Comparison of ENCODE assay signal across 2 cellular contexts in the genomic region with DNA sequence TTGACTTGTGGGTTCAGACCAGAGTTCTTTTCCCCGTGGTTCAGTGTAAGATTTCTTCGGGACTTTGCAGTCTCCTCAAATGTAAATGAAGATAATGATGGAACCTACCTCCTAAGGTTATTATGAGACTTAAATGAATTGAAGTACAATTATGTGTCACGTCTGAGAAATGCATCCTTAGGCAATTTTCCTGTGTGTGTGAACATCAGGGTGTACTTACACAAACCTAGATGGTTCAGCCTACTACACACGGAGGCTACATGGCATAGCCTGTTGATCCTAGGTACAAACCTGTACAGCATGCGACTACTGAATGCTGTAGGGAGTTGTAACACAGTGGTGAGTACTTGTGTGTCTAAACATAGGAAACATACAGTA.
TF ChIP-seq lines count a peak whose summit lies in the region.

No MANE protein-coding gene starts in this region.

TF ChIP-seq in GM23338, 12 proteins besides CTCF, POLR2A, EP300 and RAD21 (continued from another document):
- TF ChIP-seq REST (IDR thresholded peaks at IDR 0.05; ENCODE audit: unreplicated experiment) (no peak), EZH2phosphoT487 (IDR thresholded peaks at IDR 0.05; ENCODE audit: unreplicated experiment) (no peak), ETS1 (IDR thresholded peaks at IDR 0.05) (no peak), JUNB (IDR thresholded peaks at IDR 0.05; ENCODE audit: unreplicated experiment) (no peak), STAT1 (IDR thresholded peaks at IDR 0.05; ENCODE audit: unreplicated experiment) (no peak), POLR2AphosphoS5 (IDR thresholded peaks at IDR 0.05; ENCODE audit: low read depth) (no peak), NANOG (IDR thresholded peaks at IDR 0.05; ENCODE audit: borderline replicate concordance) (no peak)
- TF ChIP-seq, protein P1, sequence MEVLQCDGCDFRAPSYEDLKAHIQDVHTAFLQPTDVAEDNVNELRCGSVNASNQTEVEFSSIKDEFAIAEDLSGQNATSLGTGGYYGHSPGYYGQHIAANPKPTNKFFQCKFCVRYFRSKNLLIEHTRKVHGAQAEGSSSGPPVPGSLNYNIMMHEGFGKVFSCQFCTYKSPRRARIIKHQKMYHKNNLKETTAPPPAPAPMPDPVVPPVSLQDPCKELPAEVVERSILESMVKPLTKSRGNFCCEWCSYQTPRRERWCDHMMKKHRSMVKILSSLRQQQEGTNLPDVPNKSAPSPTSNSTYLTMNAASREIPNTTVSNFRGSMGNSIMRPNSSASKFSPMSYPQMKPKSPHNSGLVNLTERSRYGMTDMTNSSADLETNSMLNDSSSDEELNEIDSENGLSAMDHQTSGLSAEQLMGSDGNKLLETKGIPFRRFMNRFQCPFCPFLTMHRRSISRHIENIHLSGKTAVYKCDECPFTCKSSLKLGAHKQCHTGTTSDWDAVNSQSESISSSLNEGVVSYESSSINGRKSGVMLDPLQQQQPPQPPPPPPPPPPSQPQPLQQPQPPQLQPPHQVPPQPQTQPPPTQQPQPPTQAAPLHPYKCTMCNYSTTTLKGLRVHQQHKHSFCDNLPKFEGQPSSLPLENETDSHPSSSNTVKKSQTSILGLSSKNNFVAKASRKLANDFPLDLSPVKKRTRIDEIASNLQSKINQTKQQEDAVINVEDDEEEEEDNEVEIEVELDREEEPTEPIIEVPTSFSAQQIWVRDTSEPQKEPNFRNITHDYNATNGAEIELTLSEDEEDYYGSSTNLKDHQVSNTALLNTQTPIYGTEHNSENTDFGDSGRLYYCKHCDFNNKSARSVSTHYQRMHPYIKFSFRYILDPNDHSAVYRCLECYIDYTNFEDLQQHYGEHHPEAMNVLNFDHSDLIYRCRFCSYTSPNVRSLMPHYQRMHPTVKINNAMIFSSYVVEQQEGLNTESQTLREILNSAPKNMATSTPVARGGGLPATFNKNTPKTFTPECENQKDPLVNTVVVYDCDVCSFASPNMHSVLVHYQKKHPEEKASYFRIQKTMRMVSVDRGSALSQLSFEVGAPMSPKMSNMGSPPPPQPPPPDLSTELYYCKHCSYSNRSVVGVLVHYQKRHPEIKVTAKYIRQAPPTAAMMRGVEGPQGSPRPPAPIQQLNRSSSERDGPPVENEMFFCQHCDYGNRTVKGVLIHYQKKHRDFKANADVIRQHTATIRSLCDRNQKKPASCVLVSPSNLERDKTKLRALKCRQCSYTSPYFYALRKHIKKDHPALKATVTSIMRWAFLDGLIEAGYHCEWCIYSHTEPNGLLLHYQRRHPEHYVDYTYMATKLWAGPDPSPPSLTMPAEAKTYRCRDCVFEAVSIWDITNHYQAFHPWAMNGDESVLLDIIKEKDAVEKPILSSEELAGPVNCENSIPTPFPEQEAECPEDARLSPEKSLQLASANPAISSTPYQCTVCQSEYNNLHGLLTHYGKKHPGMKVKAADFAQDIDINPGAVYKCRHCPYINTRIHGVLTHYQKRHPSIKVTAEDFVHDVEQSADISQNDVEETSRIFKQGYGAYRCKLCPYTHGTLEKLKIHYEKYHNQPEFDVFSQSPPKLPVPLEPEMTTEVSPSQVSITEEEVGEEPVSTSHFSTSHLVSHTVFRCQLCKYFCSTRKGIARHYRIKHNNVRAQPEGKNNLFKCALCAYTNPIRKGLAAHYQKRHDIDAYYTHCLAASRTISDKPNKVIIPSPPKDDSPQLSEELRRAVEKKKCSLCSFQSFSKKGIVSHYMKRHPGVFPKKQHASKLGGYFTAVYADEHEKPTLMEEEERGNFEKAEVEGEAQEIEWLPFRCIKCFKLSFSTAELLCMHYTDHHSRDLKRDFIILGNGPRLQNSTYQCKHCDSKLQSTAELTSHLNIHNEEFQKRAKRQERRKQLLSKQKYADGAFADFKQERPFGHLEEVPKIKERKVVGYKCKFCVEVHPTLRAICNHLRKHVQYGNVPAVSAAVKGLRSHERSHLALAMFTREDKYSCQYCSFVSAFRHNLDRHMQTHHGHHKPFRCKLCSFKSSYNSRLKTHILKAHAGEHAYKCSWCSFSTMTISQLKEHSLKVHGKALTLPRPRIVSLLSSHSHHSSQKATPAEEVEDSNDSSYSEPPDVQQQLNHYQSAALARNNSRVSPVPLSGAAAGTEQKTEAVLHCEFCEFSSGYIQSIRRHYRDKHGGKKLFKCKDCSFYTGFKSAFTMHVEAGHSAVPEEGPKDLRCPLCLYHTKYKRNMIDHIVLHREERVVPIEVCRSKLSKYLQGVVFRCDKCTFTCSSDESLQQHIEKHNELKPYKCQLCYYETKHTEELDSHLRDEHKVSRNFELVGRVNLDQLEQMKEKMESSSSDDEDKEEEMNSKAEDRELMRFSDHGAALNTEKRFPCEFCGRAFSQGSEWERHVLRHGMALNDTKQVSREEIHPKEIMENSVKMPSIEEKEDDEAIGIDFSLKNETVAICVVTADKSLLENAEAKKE (CRISPR knock-in tag; IDR thresholded peaks at IDR 0.05): no peak

TF ChIP-seq in liver, 16 proteins besides CTCF, POLR2A, EP300 and RAD21 (continued from another document):
- TF ChIP-seq REST (IDR thresholded peaks at IDR 0.05) (no peak), JUND (IDR thresholded peaks at IDR 0.05) (no peak), NR2F2 (IDR thresholded peaks at IDR 0.05) (no peak), FOXA2 (IDR thresholded peaks at IDR 0.05) (no peak), FOXA1 (IDR thresholded peaks at IDR 0.05) (no peak), SP1 (IDR thresholded peaks at IDR 0.05) (no peak)
- TF ChIP-seq, protein P2, sequence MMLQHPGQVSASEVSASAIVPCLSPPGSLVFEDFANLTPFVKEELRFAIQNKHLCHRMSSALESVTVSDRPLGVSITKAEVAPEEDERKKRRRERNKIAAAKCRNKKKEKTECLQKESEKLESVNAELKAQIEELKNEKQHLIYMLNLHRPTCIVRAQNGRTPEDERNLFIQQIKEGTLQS (IDR thresholded peaks at IDR 0.05): no peak
